In the genomic region with DNA sequence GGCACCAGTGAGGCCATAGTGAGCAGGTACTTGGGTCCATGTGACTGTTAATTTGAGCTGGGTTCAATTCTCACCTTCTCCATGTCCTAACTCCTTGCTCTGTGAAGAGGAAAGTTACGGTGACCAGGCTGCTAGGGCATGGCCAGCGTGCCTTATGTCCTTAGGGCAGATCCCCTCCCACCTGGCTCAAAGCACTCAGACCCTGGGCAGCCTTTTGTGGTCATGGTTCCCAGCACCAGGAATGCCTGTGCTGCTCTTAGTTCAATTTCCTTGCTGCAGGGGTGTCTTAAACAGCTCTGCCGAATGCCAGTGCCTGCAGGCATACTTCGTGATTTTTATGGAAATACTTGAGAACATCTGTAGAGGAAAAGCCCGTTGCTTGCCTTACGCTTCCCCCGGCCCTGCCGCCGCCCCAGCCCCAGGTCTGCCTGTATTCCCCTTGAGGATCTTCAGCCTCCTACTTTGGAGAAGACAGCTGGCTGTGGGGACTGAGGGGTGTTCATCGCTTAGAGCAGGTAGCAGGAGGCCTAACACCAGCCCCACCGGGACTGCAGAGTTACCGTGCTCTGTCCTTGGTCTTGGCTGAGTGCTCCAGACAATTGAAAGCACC, we compare ENCODE assay signal across 1 cellular context.
TF ChIP-seq lines count a peak whose summit lies in the region.

No MANE protein-coding gene starts in this region.

TF ChIP-seq in endothelial cell of umbilical vein, 7 proteins besides CTCF, POLR2A, EP300 and RAD21 (continued from another document):
- TF ChIP-seq MAX (IDR thresholded peaks at IDR 0.05; ENCODE audit: insufficient read depth, insufficient read length) (no peak), FOS (IDR thresholded peaks at IDR 0.05; ENCODE audit: borderline replicate concordance, insufficient read depth, low read length) (no peak), MYC (IDR thresholded peaks at IDR 0.05; ENCODE audit: low read depth, low read length) (no peak), EZH2 (IDR thresholded peaks at IDR 0.05; ENCODE audit: borderline replicate concordance, low read depth, low read length, severe bottlenecking) (no peak), GATA2 (IDR thresholded peaks at IDR 0.05; ENCODE audit: insufficient read depth, insufficient read length, low read depth, low read length) (no peak), JUN (IDR thresholded peaks at IDR 0.05; ENCODE audit: borderline replicate concordance, insufficient read depth, insufficient read length, low read depth) (no peak)
